Comparison of ENCODE assay signal across 8 cellular contexts in the genomic region with DNA sequence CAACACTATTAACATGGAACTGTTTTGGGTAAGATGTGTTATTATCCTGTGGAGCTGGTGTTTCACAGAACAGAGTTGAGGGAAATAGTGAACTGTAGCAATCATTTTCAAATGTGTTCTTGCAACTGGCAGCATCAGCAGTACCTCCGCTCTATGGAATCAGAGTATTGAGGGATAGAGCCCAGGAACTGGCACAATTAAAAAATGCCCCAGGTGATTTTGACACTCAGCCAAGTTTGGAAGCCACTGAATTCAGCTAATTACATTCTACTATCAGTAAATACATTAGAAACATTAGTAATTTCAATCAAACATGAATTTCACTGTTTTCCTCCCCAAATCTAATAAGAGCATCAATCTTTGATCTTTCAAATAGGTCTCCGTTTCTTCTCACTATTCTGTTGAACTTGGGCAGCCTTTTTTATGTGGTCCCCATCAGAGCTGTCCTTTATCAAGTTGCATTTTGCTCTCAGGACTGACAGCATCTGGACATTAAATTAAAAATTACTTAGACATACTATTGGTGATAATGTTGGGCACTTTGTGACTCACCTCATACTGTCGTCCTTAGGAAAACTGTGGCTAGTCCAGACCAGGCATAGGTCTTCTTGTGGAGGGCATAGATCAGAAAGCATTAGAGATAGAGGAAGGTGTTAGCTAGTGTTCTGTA.
"Had no signal": no experiment of that assay in that cellular context is flagged by ENCODE, and none has a peak within 500 bp of the region (broad histone marks: within the 10 kb centered on the region; RNA-seq: fewer than 3 reads in every experiment).

No MANE protein-coding gene starts in this region.

- H3K9ac ChIP-seq: GM23248 had no signal

- H3K4me3 Mint-ChIP-seq: HFFc6 had no signal

- DNase-seq: GM23248, GOT3, H7, HFFc6, IMR-90 had no signal

- H3K4me1 ChIP-seq: HAP-1 had no signal

- H3K4me3 ChIP-seq: GM23248, HAP-1, K562 had no signal

- ATAC-seq: HCT116, K562 had no signal

- H2AFZ ChIP-seq: GM23248 had no signal

- H3K36me3 ChIP-seq: HAP-1 had no signal

- H3K27ac Mint-ChIP-seq: HFFc6 had no signal

- H3K9me3 ChIP-seq: HAP-1 had no signal

- H3K27ac ChIP-seq: GM23248 had no signal
